Comparison of ENCODE assay signal across 16 cellular contexts in the genomic region with DNA sequence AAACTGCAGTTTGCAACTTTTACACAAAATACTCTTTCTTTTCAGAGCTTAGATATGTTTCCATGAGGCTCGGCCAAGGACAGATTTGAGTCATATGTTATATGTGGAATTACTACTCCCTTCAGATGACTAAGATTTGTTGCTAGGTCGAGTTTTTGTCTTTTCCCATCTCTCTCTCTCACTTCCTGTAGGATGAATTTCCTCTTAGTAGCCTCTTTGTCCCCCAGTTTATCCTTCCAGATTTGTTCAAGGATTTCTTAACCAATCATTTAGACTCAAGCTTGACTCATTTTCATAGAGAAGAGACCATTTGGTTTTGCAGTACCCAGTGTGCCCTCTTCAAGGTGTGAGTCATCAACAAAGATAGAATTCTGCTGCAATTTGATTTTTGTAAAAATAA.
DNase-seq lines count a peak whose midpoint lies in the region; TF ChIP-seq lines count a peak whose summit lies in the region.
"Had no signal": no experiment of that assay in that cellular context is flagged by ENCODE, and none has a peak within 500 bp of the region (broad histone marks: within the 10 kb centered on the region; RNA-seq: fewer than 3 reads in every experiment).

No MANE protein-coding gene starts in this region.

- in situ Hi-C loops in GM23248 (cut with MboI), result no loop called here

- H3K79me2 ChIP-seq in ACC112 (ENCODE audit: control insufficient read depth, insufficient read depth, low read length, unreplicated experiment) (no peaks in the 10 kb centered on the region), GM23248 (ENCODE audit: insufficient read depth) (no peaks in the 10 kb centered on the region)

- WGBS in GM23248 (ENCODE audit: low coverage in 1 of 2, low lambda C conversion rate in 2 of 2, missing lambda C conversion rate in 2 of 2), 2 experiments, result 0% methylated on average over 2 of the region's 2 CpGs

- H3F3A ChIP-seq in GM23248 (ENCODE audit: insufficient read depth), result no peaks in the 10 kb centered on the region

- DNase-seq in GM23248, result peak; percentile 51
- peak; percentile 3 for DNase-seq in adipocyte (ENCODE audit: low read depth)
- DNase-seq in fibroblast of villous mesenchyme (ENCODE audit: low read depth), result peak; percentile 1
- no peak for DNase-seq in AML-193 (lab: John Stamatoyannopoulos, UW)
- no peak for DNase-seq in cerebellar cortex (ENCODE audit: low spot score)
- no peak for DNase-seq in C1 segment of cervical spinal cord (lab: John Stamatoyannopoulos, UW)
- DNase-seq: activated CD4-positive, alpha-beta T cell treated with anti-CD3 and anti-CD28 coated beads, Interleukin-2, amount 10 ng/mL, durations not matched to agents 7 days and 5 days; activated naive CD4-positive, alpha-beta T cell treated with anti-CD3 and anti-CD28 coated beads, Interleukin-2, amount 50 U/mL, for 16 hours; erythroblast; heart right ventricle; KBM-7; mucosa of descending colon; NCI-H2029; NK-92 treated with Interleukin-12 subunit alpha and Interleukin-12 subunit beta, amount 100 ng/mL, for 24 hours had no signal

- H3K9me3 ChIP-seq in GM23248 (ENCODE audit: low read depth), result no peaks in the 10 kb centered on the region
- no peaks in the 10 kb centered on the region for H3K9me3 ChIP-seq in adipocyte (ENCODE audit: control insufficient read depth, low read length)
- H3K9me3 ChIP-seq: heart right ventricle, mucosa of descending colon, suprapubic skin had no signal

- no peak overlapping the region for H3K9ac ChIP-seq in GM23248
- H3K9ac ChIP-seq in adipocyte (ENCODE audit: low read length), result peak overlapping the region; percentile 8

- H4K20me1 ChIP-seq in GM23248 (ENCODE audit: insufficient read depth), result no peaks in the 10 kb centered on the region

- H3K4me1 ChIP-seq in ACC112 (ENCODE audit: control insufficient read depth, insufficient read depth, low read length, unreplicated experiment) (peaks cover 5% of the 10 kb centered on the region), GM23248 (ENCODE audit: insufficient read depth) (no peaks in the 10 kb centered on the region), adipocyte (ENCODE audit: control insufficient read depth, insufficient read depth, low read length) (peaks cover 5% of the 10 kb centered on the region)
- H3K4me1 ChIP-seq: heart right ventricle, suprapubic skin had no signal

- H3K4me3 ChIP-seq in ACC112 (ENCODE audit: low read depth, low read length), result no peak overlapping the region
- H3K4me3 ChIP-seq in GM23248, result no peak overlapping the region
- no peak overlapping the region for H3K4me3 ChIP-seq in adipocyte (ENCODE audit: low read length)
- no peak overlapping the region for H3K4me3 ChIP-seq in fibroblast of villous mesenchyme (ENCODE audit: low read depth, low read length)
- H3K4me3 ChIP-seq: heart right ventricle, mucosa of descending colon, suprapubic skin had no signal

- H3K4me2 ChIP-seq in GM23248 (ENCODE audit: unreplicated experiment), result no peak overlapping the region

- H2AFZ ChIP-seq in ACC112 (ENCODE audit: low read length, unreplicated experiment), result no peak overlapping the region
- no peak overlapping the region for H2AFZ ChIP-seq in GM23248

- H3K36me3 ChIP-seq in ACC112 (ENCODE audit: insufficient read depth, low read length), result no peaks in the 10 kb centered on the region
- H3K36me3 ChIP-seq in GM23248 (ENCODE audit: low read depth), result no peaks in the 10 kb centered on the region
- no peaks in the 10 kb centered on the region for H3K36me3 ChIP-seq in adipocyte (ENCODE audit: control insufficient read depth, insufficient read depth, low read length, severe bottlenecking)
- H3K36me3 ChIP-seq: heart right ventricle, suprapubic skin had no signal

- H3K27me3 ChIP-seq in ACC112 (ENCODE audit: insufficient read depth, low read length) (no peaks in the 10 kb centered on the region), GM23248 (replicated peaks; ENCODE audit: insufficient read depth) (no peaks in the 10 kb centered on the region), adipocyte (replicated peaks; ENCODE audit: control insufficient read depth, insufficient read depth, low read length) (no peaks in the 10 kb centered on the region)
- H3K27me3 ChIP-seq: heart right ventricle, suprapubic skin had no signal

- peak overlapping the region; percentile 59 for H3K27ac ChIP-seq in ACC112 (ENCODE audit: low read depth, low read length)
- H3K27ac ChIP-seq in GM23248, result no peak overlapping the region
- H3K27ac ChIP-seq: heart right ventricle, suprapubic skin had no signal

- TF ChIP-seq CTCF in fibroblast of villous mesenchyme (IDR thresholded peaks at IDR 0.05; ENCODE audit: insufficient read depth, low read depth, low read length), result no peak

- H3K9me2 ChIP-seq in GM23248 (ENCODE audit: insufficient read depth), result no peaks in the 10 kb centered on the region

Comparison
In these comparisons a context has a peak if more than half of its experiments do, and no peak if none do; other contexts are left out.
1. DNase-seq: peak in GM23248 (single experiment), adipocyte (single experiment) and fibroblast of villous mesenchyme (single experiment); none in AML-193 (0 of 2), cerebellar cortex (single experiment) and C1 segment of cervical spinal cord (0 of 14).